Comparison of ENCODE assay signal across 1 cellular context in genomic region chr13:75635621-75636338, GRCh38.
TF ChIP-seq lines count a peak whose summit lies in the region.

Gene LMO7, plus strand, starts transcription at chr13:75636330. Its CDS starts 328 bp downstream, at chr13:75636658.

TF ChIP-seq in HepG2, 621 proteins besides CTCF, POLR2A, EP300 and RAD21 (continued from another document and continues in another):
- TF ChIP-seq ZNF646 (CRISPR knock-in tag; IDR thresholded peaks at IDR 0.05) (no peak), ARID4A (CRISPR knock-in tag; IDR thresholded peaks at IDR 0.05; ENCODE audit: borderline replicate concordance) (peak; percentile 51; the same call in 1 of the 2 replicates), MXD3 (CRISPR knock-in tag; IDR thresholded peaks at IDR 0.05) (peak; percentile 90; the same call in 1 of the 2 replicates), ZNF576 (CRISPR knock-in tag; IDR thresholded peaks at IDR 0.05) (no peak), E2F1 (CRISPR knock-in tag; IDR thresholded peaks at IDR 0.05) (0 out of 2 replicates have a peak, but pooled peaks have one; percentile 19), TFDP1 (CRISPR knock-in tag; IDR thresholded peaks at IDR 0.05; ENCODE audit: borderline replicate concordance) (peak; percentile 88; the same call in 1 of the 2 replicates), SOX13 (IDR thresholded peaks at IDR 0.05) (no peak), SOX13 (CRISPR knock-in tag; conservative IDR thresholded peaks at IDR 0.05 in 1 of 2, IDR thresholded peaks at IDR 0.05 in 1 of 2) (no peak), MXI1 (IDR thresholded peaks at IDR 0.05; ENCODE audit: borderline replicate concordance, low read depth, low read length) (peak; percentile 32; the same call in 1 of the 3 replicates), ZFX (CRISPR knock-in tag; IDR thresholded peaks at IDR 0.05; ENCODE audit: low read depth) (peak; percentile 65; the same call in 1 of the 2 replicates), BCL3 (CRISPR knock-in tag; IDR thresholded peaks at IDR 0.05) (peak; percentile 93), EZH2 (conservative IDR thresholded peaks at IDR 0.05; ENCODE audit: low read depth, low read length) (no peak), AKNA (CRISPR knock-in tag; IDR thresholded peaks at IDR 0.05; ENCODE audit: borderline replicate concordance) (no peak), ZNF276 (CRISPR knock-in tag; IDR thresholded peaks at IDR 0.05; ENCODE audit: low read depth) (peak; percentile 70; the same call in 1 of the 2 replicates), NFE2 (CRISPR knock-in tag; IDR thresholded peaks at IDR 0.05) (no peak), ZNF713 (CRISPR knock-in tag; IDR thresholded peaks at IDR 0.05) (0 out of 2 replicates have a peak, but pooled peaks have one; percentile 40), HNF1A (IDR thresholded peaks at IDR 0.05; ENCODE audit: low read depth) (no peak), HNF1A (CRISPR knock-in tag; IDR thresholded peaks at IDR 0.05; ENCODE audit: borderline replicate concordance) (no peak), PHF20 (CRISPR knock-in tag; IDR thresholded peaks at IDR 0.05) (0 out of 2 replicates have a peak, but pooled peaks have one; percentile 22), SP4 (CRISPR knock-in tag; IDR thresholded peaks at IDR 0.05) (peak; percentile 55), SIX4 (CRISPR knock-in tag; IDR thresholded peaks at IDR 0.05) (no peak), TCF7 (IDR thresholded peaks at IDR 0.05; ENCODE audit: low read depth) (no peak)
